ENCODE assay signal across 24 cellular contexts in the genomic region with DNA sequence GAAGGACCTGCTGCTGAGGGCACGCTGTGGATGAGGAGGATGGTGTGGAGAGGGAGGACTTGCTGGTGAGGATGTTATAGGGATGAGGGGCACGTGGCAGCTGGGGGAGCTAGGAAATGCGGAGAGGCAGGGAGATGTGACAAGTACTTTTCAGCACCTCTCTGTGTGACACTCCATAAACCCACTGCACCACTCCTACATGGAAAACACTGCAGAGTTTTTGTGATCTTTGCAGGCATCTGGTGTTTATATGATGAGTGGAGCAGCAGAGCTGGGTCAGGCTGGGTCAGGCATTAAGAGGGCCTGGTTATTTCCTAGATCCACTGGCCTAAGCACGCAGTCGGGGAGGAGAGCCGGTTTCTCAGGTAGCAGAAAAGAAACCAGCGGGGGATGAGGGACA.
DNase-seq lines count a peak whose midpoint lies in the region; ATAC-seq and TF ChIP-seq lines count a peak whose summit lies in the region.
"Had no signal": no experiment of that assay in that cellular context is flagged by ENCODE, and none has a peak within 500 bp of the region (broad histone marks: within the 10 kb centered on the region; RNA-seq: fewer than 3 reads in every experiment).

No MANE protein-coding gene starts in this region.

- POLR2A ChIA-PET in naive thymus-derived CD4-positive, alpha-beta T cell (lab: Charles Lee) = no interaction called here

- peak; percentile 31 for ATAC-seq in left ventricle myocardium superior
- no peak for ATAC-seq in naive thymus-derived CD4-positive, alpha-beta T cell
- no peak for ATAC-seq in GM19023 (IDR thresholded peaks at IDR 0.05; ENCODE audit: unreplicated experiment)
- ATAC-seq: GM12878 had no signal

- in situ Hi-C loops in G401 (cut with HindIII; ENCODE audit: low sequenced_read_pairs) = no loop called here

- peaks cover 6% of the 10 kb centered on the region for H3K27me3 ChIP-seq in left ventricle myocardium inferior (ENCODE audit: low read depth)
- no peaks in the 10 kb centered on the region for H3K27me3 ChIP-seq in naive thymus-derived CD4-positive, alpha-beta T cell (ENCODE audit: control insufficient read depth in 2 of 2, insufficient read depth in 2 of 2, low read length in 2 of 2)
- H3K27me3 ChIP-seq: BLaER1 treated with 17β-estradiol and CSF1 and Interleukin-3, amounts not matched to agents 10 nM and 100 nM had no signal

- H3K4me1 ChIP-seq in left ventricle myocardium inferior = peaks cover 4% of the 10 kb centered on the region
- no peaks in the 10 kb centered on the region for H3K4me1 ChIP-seq in naive thymus-derived CD4-positive, alpha-beta T cell (ENCODE audit: control insufficient read depth in 2 of 2, insufficient read depth in 2 of 2, low read length in 2 of 2)
- H3K4me1 ChIP-seq: BLaER1 treated with 17β-estradiol and CSF1 and Interleukin-3, amounts not matched to agents 10 nM and 100 nM had no signal

- CTCF ChIA-PET in naive thymus-derived CD4-positive, alpha-beta T cell (lab: Charles Lee) = no interaction called here

- H3K4me1 Mint-ChIP-seq in naive thymus-derived CD4-positive, alpha-beta T cell = peaks cover 0 to 11% (median 0%) of the 10 kb centered on the region in 7 donors
- H3K4me1 Mint-ChIP-seq: CD4-positive, alpha-beta memory T cell; IgD-negative memory B cell had no signal

- no peak overlapping the region for H3K4me3 Mint-ChIP-seq in naive thymus-derived CD4-positive, alpha-beta T cell
- H3K4me3 Mint-ChIP-seq: CD4-positive, alpha-beta memory T cell; IgD-negative memory B cell had no signal

- H3K4me3 ChIP-seq in left ventricle myocardium inferior = no peak overlapping the region
- no peak overlapping the region for H3K4me3 ChIP-seq in naive thymus-derived CD4-positive, alpha-beta T cell (ENCODE audit: low read length)
- H3K4me3 ChIP-seq: A549; BLaER1 treated with 17β-estradiol and CSF1 and Interleukin-3, amounts not matched to agents 10 nM and 100 nM; GM12878; SJSA1 had no signal

- no peak for TF ChIP-seq CTCF in left ventricle myocardium inferior (IDR thresholded peaks at IDR 0.05; ENCODE audit: borderline replicate concordance)

- intact Hi-C loops in left ventricle myocardium superior (cut with micrococcal nuclease) = no loop called here
- intact Hi-C loops in left ventricle myocardium inferior (cut with micrococcal nuclease) = no loop called here
- intact Hi-C loops in naive thymus-derived CD4-positive, alpha-beta T cell (cut with micrococcal nuclease) = no loop called here

- peaks cover 0 to 5% (median 0%) of the 10 kb centered on the region in 11 donors for H3K9me3 Mint-ChIP-seq in naive thymus-derived CD4-positive, alpha-beta T cell

- H3K27ac Mint-ChIP-seq in naive thymus-derived CD4-positive, alpha-beta T cell = peak overlapping the region in 5 of 9 donors; percentile 36 to 82 (median 69)
- H3K27ac Mint-ChIP-seq: IgD-negative memory B cell had no signal

- DNase-seq in left ventricle myocardium superior = no peak
- DNase-seq in left ventricle myocardium inferior = no peak
- peak; percentile 48 for DNase-seq in RPMI7951 (ENCODE audit: low read depth)
- no peak for DNase-seq in naive thymus-derived CD4-positive, alpha-beta T cell
- DNase-seq in G401 (ENCODE audit: low spot score) = no peak
- no peak for DNase-seq in SHP77 treated with DMSO at 0.1 percent for 48 hours (lab: John Stamatoyannopoulos, UW)
- DNase-seq: AML-193; CD4-positive, alpha-beta memory T cell; COR-L47; DMS53; GDM1; HCEC 1CT; MM.1S; NCI-H1694; NCI-H2029 treated with DMSO at 0.1 percent for 48 hours; NCI-H446 treated with DMSO at 0.1 percent for 48 hours; NCI-H526 had no signal

- H3K36me3 ChIP-seq in left ventricle myocardium inferior = no peaks in the 10 kb centered on the region
- H3K36me3 ChIP-seq in naive thymus-derived CD4-positive, alpha-beta T cell (ENCODE audit: control insufficient read depth in 2 of 3, insufficient read depth in 3 of 3, low read length in 3 of 3) = no peaks in the 10 kb centered on the region
- H3K36me3 ChIP-seq: BLaER1 treated with 17β-estradiol and CSF1 and Interleukin-3, amounts not matched to agents 10 nM and 100 nM; SJSA1 had no signal

- no peak overlapping the region for H3K27ac ChIP-seq in left ventricle myocardium inferior (replicated peaks)
- no peak overlapping the region for H3K27ac ChIP-seq in naive thymus-derived CD4-positive, alpha-beta T cell (ENCODE audit: low read depth, low read length)
- H3K27ac ChIP-seq: BLaER1 treated with 17β-estradiol and CSF1 and Interleukin-3, amounts not matched to agents 10 nM and 100 nM; KMS-11; SJSA1 had no signal

- H3K9me3 ChIP-seq in left ventricle myocardium inferior (replicated peaks) = no peaks in the 10 kb centered on the region
- H3K9me3 ChIP-seq in naive thymus-derived CD4-positive, alpha-beta T cell (ENCODE audit: control insufficient read depth in 2 of 3, low read length in 3 of 3) = no peaks in the 10 kb centered on the region
- H3K9me3 ChIP-seq: SJSA1 had no signal

- peaks cover 6 to 41% (median 21%) of the 10 kb centered on the region in 5 donors for H3K27me3 Mint-ChIP-seq in naive thymus-derived CD4-positive, alpha-beta T cell

- H3K36me3 Mint-ChIP-seq in naive thymus-derived CD4-positive, alpha-beta T cell = peaks cover 0 to 7% (median 2%) of the 10 kb centered on the region in 5 donors
- H3K36me3 Mint-ChIP-seq: CD4-positive, alpha-beta memory T cell had no signal
